26 cellular contexts compared by ENCODE assay signal in the genomic region with DNA sequence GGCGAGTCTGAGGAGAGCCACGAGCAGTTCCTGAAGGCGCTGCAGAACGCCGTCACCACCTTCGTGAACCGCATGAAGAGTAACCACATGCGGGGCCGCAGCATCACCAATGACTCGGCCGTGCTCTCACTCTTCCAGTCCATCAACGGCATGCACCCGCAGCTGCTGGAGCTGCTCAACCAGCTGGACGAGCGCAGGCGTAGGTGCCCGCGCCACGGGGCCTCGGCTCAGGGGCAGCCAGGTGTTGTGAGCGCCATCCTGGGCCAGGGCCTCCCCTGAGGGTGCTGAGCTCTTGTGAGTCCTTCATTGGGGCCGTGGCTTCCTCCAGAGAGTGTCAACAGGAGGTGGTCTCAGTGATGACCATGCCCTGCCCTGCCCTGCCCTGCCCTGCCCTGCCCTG.
"Had no signal": no experiment of that assay in that cellular context is flagged by ENCODE, and none has a peak within 500 bp of the region (broad histone marks: within the 10 kb centered on the region; RNA-seq: fewer than 3 reads in every experiment).

No MANE protein-coding gene starts in this region.

- H3K4me1 ChIP-seq: SJSA1 had no signal

- H3K4me3 ChIP-seq: Peyer's patch, SJSA1 had no signal

- H3K27ac Mint-ChIP-seq: activated CD8-positive, alpha-beta T cell treated with anti-CD3 and anti-CD28 coated beads, Interleukin-2, amount 10 ng/mL, durations not matched to agents 7 days and 5 days; activated naive CD4-positive, alpha-beta T cell treated with anti-CD3 and anti-CD28 coated beads, Interleukin-2, amount 50 U/mL, for 24 hours; activated naive CD8-positive, alpha-beta T cell treated with anti-CD3 and anti-CD28 coated beads, Interleukin-2, amount 50 U/mL, for 24 hours; brain; T-helper 17 cell; WTC11 had no signal

- ATAC-seq: activated CD8-positive, alpha-beta T cell treated with anti-CD3 and anti-CD28 coated beads, Interleukin-2, amount 10 ng/mL, durations not matched to agents 7 days and 5 days; SK-N-SH treated with all-trans-retinoic acid at 6 μM for 48 hours; T-helper 17 cell; WTC11 had no signal

- H3K27ac ChIP-seq: Peyer's patch, SJSA1 had no signal

- H3K4me3 Mint-ChIP-seq: activated CD8-positive, alpha-beta T cell treated with anti-CD3 and anti-CD28 coated beads, Interleukin-2, amount 10 ng/mL, durations not matched to agents 7 days and 5 days; activated naive CD4-positive, alpha-beta T cell treated with anti-CD3 and anti-CD28 coated beads, Interleukin-2, amount 50 U/mL, for 24 hours; activated naive CD8-positive, alpha-beta T cell treated with anti-CD3 and anti-CD28 coated beads, Interleukin-2, amount 50 U/mL, for 24 hours; brain; T-helper 17 cell; WTC11 had no signal

- H3K27me3 ChIP-seq: Peyer's patch, SJSA1 had no signal

- FAIRE-seq: astrocyte had no signal

- H3K27me3 Mint-ChIP-seq: activated naive CD4-positive, alpha-beta T cell treated with anti-CD3 and anti-CD28 coated beads, Interleukin-2, amount 50 U/mL, for 24 hours; activated naive CD8-positive, alpha-beta T cell treated with anti-CD3 and anti-CD28 coated beads, Interleukin-2, amount 50 U/mL, for 24 hours; brain; T-helper 17 cell had no signal

- H3K9me3 ChIP-seq: Peyer's patch, SJSA1 had no signal

- H3K9me3 Mint-ChIP-seq: activated naive CD4-positive, alpha-beta T cell treated with anti-CD3 and anti-CD28 coated beads, Interleukin-2, amount 50 U/mL, for 24 hours; activated naive CD8-positive, alpha-beta T cell treated with anti-CD3 and anti-CD28 coated beads, Interleukin-2, amount 50 U/mL, for 24 hours; brain; WTC11 had no signal

- DNase-seq: activated CD4-positive, alpha-beta T cell treated with anti-CD3 and anti-CD28 coated beads for 48 hours; activated CD4-positive, alpha-beta T cell treated with anti-CD3 and anti-CD28 coated beads, Interleukin-2, amount 50 U/mL, for 4 hours; activated CD4-positive, CD25-positive, alpha-beta regulatory T cell treated with anti-CD3 and anti-CD28 coated beads, Interleukin-2, amount 50 U/mL, for 72 hours; activated CD8-positive, alpha-beta memory T cell treated with anti-CD3 and anti-CD28 coated beads, Interleukin-2, amount 50 U/mL, for 48 hours; activated CD8-positive, alpha-beta T cell treated with anti-CD3 and anti-CD28 coated beads, Interleukin-2, amount 10 ng/mL, durations not matched to agents 7 days and 5 days; activated naive CD8-positive, alpha-beta T cell treated with anti-CD3 and anti-CD28 coated beads, Interleukin-2, amount 50 U/mL, for 24 hours; activated T-cell treated with anti-CD3 and anti-CD28 coated beads, Interleukin-2, amount 50 U/mL, for 1 hour; amniotic stem cell; cerebellar nuclear complex; Karpas-422; MM.1S; NCI-H1105; NCI-H1436; NCI-H2081; NCI-H446; NCI-H524; Peyer's patch; SHP77; T-helper 17 cell; T-helper 9 cell had no signal
